ENCODE assay signal across 17 cellular contexts in genomic region chr4:73844352-73844751, GRCh38. TPM values are rescaled to one million over a fixed set of nuclear protein-coding genes. Genes with fewer than 3 reads are reported as not detected.
A peak's percentile ranks its signal among the peaks of the same experiment; 100 is the strongest.
DNase-seq lines count a peak whose midpoint lies in the region; ATAC-seq, FAIRE-seq and TF ChIP-seq lines count a peak whose summit lies in the region.
"Had no signal": no experiment of that assay in that cellular context is flagged by ENCODE, and none has a peak within 500 bp of the region (broad histone marks: within the 10 kb centered on the region; RNA-seq: fewer than 3 reads in every experiment).

No MANE protein-coding gene starts in this region.

- no peak for TF ChIP-seq CTCF in PC-9 (conservative IDR thresholded peaks at IDR 0.05)
- TF ChIP-seq CTCF in endothelial cell of umbilical vein (IDR thresholded peaks at IDR 0.05; ENCODE audit: extremely low read depth in 1 of 2, insufficient read depth in 1 of 2, low read depth in 1 of 2, low read length in 2 of 2): no peak
- TF ChIP-seq CTCF in pancreas (IDR thresholded peaks at IDR 0.05): no peak
- no peak for TF ChIP-seq CTCF in CD4-positive, alpha-beta T cell (IDR thresholded peaks at IDR 0.05)

- H3K79me2 ChIP-seq in PC-9 (ENCODE audit: low read depth): no peaks in the 10 kb centered on the region
- no peaks in the 10 kb centered on the region for H3K79me2 ChIP-seq in endothelial cell of umbilical vein (ENCODE audit: control insufficient read depth, insufficient read depth, low read length)

- 61 to 73% methylated on average over 3 of the region's 3 CpGs for WGBS in pancreas, 2 donors

- no peak for TF ChIP-seq POLR2A in H54 (IDR thresholded peaks at IDR 0.05; ENCODE audit: low read depth, low read length)
- TF ChIP-seq POLR2A in endothelial cell of umbilical vein (IDR thresholded peaks at IDR 0.05; ENCODE audit: low read depth, low read length): no peak
- TF ChIP-seq POLR2A in erythroblast (IDR thresholded peaks at IDR 0.05; ENCODE audit: low read length): no peak

- peaks cover 9% of the 10 kb centered on the region for H3K27me3 Mint-ChIP-seq in CD4-positive, alpha-beta T cell

- no peak overlapping the region for H3K4me3 Mint-ChIP-seq in CD4-positive, alpha-beta T cell
- H3K4me3 Mint-ChIP-seq: activated naive CD8-positive, alpha-beta T cell treated with anti-CD3 and anti-CD28 coated beads for 36 hours; CD8-positive, alpha-beta memory T cell; naive B cell had no signal

- H3K36me3 ChIP-seq in PC-9 (ENCODE audit: low read depth): no peaks in the 10 kb centered on the region
- H3K36me3 ChIP-seq in endothelial cell of umbilical vein (ENCODE audit: control insufficient read depth in 2 of 2, extremely low read depth in 1 of 2, insufficient read depth in 2 of 2, low read length in 2 of 2): no peaks in the 10 kb centered on the region
- H3K36me3 ChIP-seq in pancreas: no peaks in the 10 kb centered on the region
- H3K36me3 ChIP-seq: sigmoid colon, WERI-Rb-1 had no signal

- no peaks in the 10 kb centered on the region for H3F3A ChIP-seq in PC-9 (ENCODE audit: insufficient read depth, low read depth)

- H2AFZ ChIP-seq in PC-9: no peak overlapping the region
- peak overlapping the region; percentile 74 for H2AFZ ChIP-seq in endothelial cell of umbilical vein (ENCODE audit: low read depth, low read length)

- H3K9me1 ChIP-seq in endothelial cell of umbilical vein (replicated peaks; ENCODE audit: control insufficient read depth, extremely low read depth, insufficient read depth, low read length): no peaks in the 10 kb centered on the region

- peak overlapping the region; percentile 16; the same call in 1 of the 2 replicates for H3K4me2 ChIP-seq in PC-9
- H3K4me2 ChIP-seq in endothelial cell of umbilical vein (ENCODE audit: insufficient read depth, low read length): peak overlapping the region; percentile 70

- FAIRE-seq in H54 (lab: Jason Lieb, UNC) (peak; percentile 86), endothelial cell of umbilical vein (lab: Jason Lieb, UNC) (peak; percentile 94), pancreas (lab: Jason Lieb, UNC) (peak; percentile 51)

- no peak for DNase-seq in H54 (ENCODE audit: insufficient read length, low spot score)
- peak in 1 of 2 experiments; percentile 46 for DNase-seq in PC-9
- peak; percentile 57 for DNase-seq in endothelial cell of umbilical vein (ENCODE audit: low read depth, low spot score)
- no peak for DNase-seq in pancreas
- no peak for DNase-seq in NCI-H1436 (lab: John Stamatoyannopoulos, UW)
- no peak for DNase-seq in CD4-positive, alpha-beta T cell
- no peak for DNase-seq in erythroblast (lab: John Stamatoyannopoulos, UW)
- DNase-seq: activated naive CD8-positive, alpha-beta T cell treated with anti-CD3 and anti-CD28 coated beads for 36 hours; CD8-positive, alpha-beta memory T cell; naive B cell; SHP77; sigmoid colon; substantia nigra; WERI-Rb-1 had no signal

- intact Hi-C loops in PC-9 (cut with micrococcal nuclease; ENCODE audit: unreplicated experiment): no loop called here
- intact Hi-C loops in endothelial cell of umbilical vein (cut with micrococcal nuclease): loop anchor here (5.0 kb wide), 1 partner anchor 182 kb away; no protein-coding TSS in a partner anchor
- intact Hi-C loops in pancreas (cut with DNase I): no loop called here
- intact Hi-C loops in CD4-positive, alpha-beta T cell (cut with DNase I, micrococcal nuclease): no loop called here

- dilution Hi-C loops in endothelial cell of umbilical vein (cut with MboI; ENCODE audit: extremely low pct_ligation_motif_present, low sequenced_read_pairs): no loop called here

- H3K27ac ChIP-seq in PC-9: 0 out of 2 replicates have a peak overlapping the region, but pooled peaks have one; percentile 29
- peak overlapping the region; percentile 46 for H3K27ac ChIP-seq in endothelial cell of umbilical vein (ENCODE audit: insufficient read depth, low read depth, low read length)
- H3K27ac ChIP-seq in pancreas: no peak overlapping the region
- no peak overlapping the region for H3K27ac ChIP-seq in CD4-positive, alpha-beta T cell (ENCODE audit: low read depth, low read length)
- H3K27ac ChIP-seq: coronary artery, sigmoid colon, WERI-Rb-1 had no signal

- H3K27ac Mint-ChIP-seq in CD4-positive, alpha-beta T cell: no peak overlapping the region
- H3K27ac Mint-ChIP-seq: activated naive CD8-positive, alpha-beta T cell treated with anti-CD3 and anti-CD28 coated beads for 36 hours; CD8-positive, alpha-beta memory T cell; naive B cell had no signal

- H3K27me3 ChIP-seq in PC-9 (ENCODE audit: insufficient read depth, low read depth) (no peaks in the 10 kb centered on the region), endothelial cell of umbilical vein (ENCODE audit: control insufficient read depth in 2 of 2, insufficient read depth in 2 of 2, low read length in 2 of 2) (no peaks in the 10 kb centered on the region), pancreas (peaks cover 0 to 4% (median 0%) of the 10 kb centered on the region in 4 donors)
- H3K27me3 ChIP-seq in CD4-positive, alpha-beta T cell (ENCODE audit: control insufficient read depth, insufficient read depth, low read length): no peaks in the 10 kb centered on the region
- H3K27me3 ChIP-seq: sigmoid colon had no signal

- H4K20me1 ChIP-seq in PC-9 (ENCODE audit: insufficient read depth) (no peaks in the 10 kb centered on the region), endothelial cell of umbilical vein (replicated peaks; ENCODE audit: control insufficient read depth, extremely low read depth, insufficient read depth, low read length) (no peaks in the 10 kb centered on the region)

- H3K9ac ChIP-seq in endothelial cell of umbilical vein (replicated peaks; ENCODE audit: extremely low read depth, insufficient read depth, low read length): no peak overlapping the region

- no peaks in the 10 kb centered on the region; the same call in 1 of the 2 replicates for H3K4me1 ChIP-seq in PC-9 (replicated peaks; ENCODE audit: insufficient read depth)
- H3K4me1 ChIP-seq in endothelial cell of umbilical vein (ENCODE audit: control insufficient read depth, extremely low read depth, insufficient read depth, low read length): peaks cover 30% of the 10 kb centered on the region
- H3K4me1 ChIP-seq in pancreas: peaks cover 0 to 3% (median under 1%) of the 10 kb centered on the region in 3 donors
- H3K4me1 ChIP-seq: sigmoid colon had no signal

- no peak for ATAC-seq in pancreas
- no peak for ATAC-seq in CD4-positive, alpha-beta T cell (ENCODE audit: poor library complexity)
- ATAC-seq in GM21528 (IDR thresholded peaks at IDR 0.05; ENCODE audit: low FRiP score, unreplicated experiment): no peak
- ATAC-seq: left lobe of liver had no signal

- BruUV-seq in PC-9 (replicated peaks; lab: Mats Ljungman, UMichigan) (no TSS peak), endothelial cell of umbilical vein (replicated peaks; lab: Mats Ljungman, UMichigan) (no TSS peak)

- no peaks in the 10 kb centered on the region for H3K9me2 ChIP-seq in PC-9 (ENCODE audit: insufficient read depth)

- POLR2A ChIA-PET in PC-9 (lab: Charles Lee; ENCODE audit: unreplicated experiment) (no interaction called here), endothelial cell of umbilical vein (lab: Charles Lee) (no interaction called here)
- POLR2A ChIA-PET in CD4-positive, alpha-beta T cell (lab: Charles Lee): no interaction called here

- no peaks in the 10 kb centered on the region for H3K9me3 Mint-ChIP-seq in CD4-positive, alpha-beta T cell
- H3K9me3 Mint-ChIP-seq: activated naive CD8-positive, alpha-beta T cell treated with anti-CD3 and anti-CD28 coated beads for 36 hours had no signal

- CTCF ChIA-PET in PC-9 (lab: Charles Lee): no interaction called here
- CTCF ChIA-PET in endothelial cell of umbilical vein (lab: Charles Lee): interaction anchor here (1.0 to 2.2 kb wide), 8 partner anchors 7 to 114 kb away, joined by 3 to 11 read pairs (median 3); partner anchors contain the start of genes CXCL8 and PF4V1
- CTCF ChIA-PET in CD4-positive, alpha-beta T cell (lab: Charles Lee): no interaction called here

- no peaks in the 10 kb centered on the region for H3K4me1 Mint-ChIP-seq in CD4-positive, alpha-beta T cell (ENCODE audit: low read depth)
- H3K4me1 Mint-ChIP-seq: activated naive CD8-positive, alpha-beta T cell treated with anti-CD3 and anti-CD28 coated beads for 36 hours; CD8-positive, alpha-beta memory T cell; naive B cell had no signal

- H3K9me3 ChIP-seq in PC-9 (ENCODE audit: insufficient read depth, low read depth) (no peaks in the 10 kb centered on the region), endothelial cell of umbilical vein (replicated peaks; ENCODE audit: control insufficient read depth, insufficient read depth, low read length) (no peaks in the 10 kb centered on the region), pancreas (no peaks in the 10 kb centered on the region)
- H3K9me3 ChIP-seq in CD4-positive, alpha-beta T cell (ENCODE audit: control insufficient read depth, low read length): no peaks in the 10 kb centered on the region
- H3K9me3 ChIP-seq: sigmoid colon had no signal

- H3K4me3 ChIP-seq in PC-9 (no peak overlapping the region), endothelial cell of umbilical vein (replicated peaks in 1 of 3; ENCODE audit: insufficient read depth in 1 of 3, low read depth in 1 of 3, low read length in 3 of 3) (no peak overlapping the region), pancreas (no peak overlapping the region)
- H3K4me3 ChIP-seq: coronary artery, sigmoid colon had no signal

- no peaks in the 10 kb centered on the region for H3K36me3 Mint-ChIP-seq in CD4-positive, alpha-beta T cell (ENCODE audit: low read depth)
- H3K36me3 Mint-ChIP-seq: activated naive CD8-positive, alpha-beta T cell treated with anti-CD3 and anti-CD28 coated beads for 36 hours; CD8-positive, alpha-beta memory T cell; naive B cell had no signal

RNA-seq across cellular contexts. Expression of gene CXCL6, which starts 7.9 kb away (rescaled TPM):
- total RNA-seq in PC-9 (2021) (not detected in 2 replicates), endothelial cell of umbilical vein (0.25 and 1.2 TPM in 2 replicates), pancreas (10 to 100 TPM in 2 of 6 donors, 1 to 10 TPM in 1, under 1 TPM in 3; 0.65 to 65.6 (median 1.5) TPM)
- polyA plus RNA-seq in endothelial cell of umbilical vein (0.78 and 0.81 TPM in 2 replicates), pancreas (1 to 10 TPM; 2.0 to 6.4 TPM)
- 0.59 and 1.0 TPM in 2 replicates for polyA plus RNA-seq in endothelial cell of umbilical vein (2011; cell fraction: cytosol; rRNA removed)
- polyA plus RNA-seq in endothelial cell of umbilical vein (2011; cell fraction: nucleus; rRNA removed): 0.32 and 0.43 TPM in 2 replicates
- polyA plus RNA-seq in endothelial cell of umbilical vein (2012): 3.5 and 4.3 TPM in 2 replicates
- 0.19 TPM in 1 of 2 replicates, not detected in the other for polyA minus RNA-seq in endothelial cell of umbilical vein
- not detected for polyA minus RNA-seq in endothelial cell of umbilical vein (2011; cell fraction: cytosol; rRNA and poly(A)+ RNA removed)
- polyA minus RNA-seq in endothelial cell of umbilical vein (2011; cell fraction: nucleus; rRNA and poly(A)+ RNA removed): not detected in 2 replicates
- total RNA-seq in CD4-positive, alpha-beta T cell: not detected
- total RNA-seq: activated naive CD8-positive, alpha-beta T cell treated with anti-CD3 and anti-CD28 coated beads for 36 hours; CD8-positive, alpha-beta memory T cell had no signal
- polyA plus RNA-seq: CD8-positive, alpha-beta memory T cell had no signal

RNA-seq across cellular contexts. Expression of gene PF4V1, which starts 8.7 kb away (rescaled TPM):
- not detected in 2 replicates for total RNA-seq in PC-9 (2021)
- total RNA-seq in endothelial cell of umbilical vein: not detected in 2 replicates
- polyA plus RNA-seq in endothelial cell of umbilical vein: not detected in 2 replicates
- 0.31 TPM in 1 of 2 replicates, not detected in the other for polyA plus RNA-seq in endothelial cell of umbilical vein (2011; cell fraction: cytosol; rRNA removed)
- not detected in 2 replicates for polyA plus RNA-seq in endothelial cell of umbilical vein (2011; cell fraction: nucleus; rRNA removed)
- not detected in 2 replicates for polyA plus RNA-seq in endothelial cell of umbilical vein (2012)
- polyA minus RNA-seq in endothelial cell of umbilical vein: not detected in 2 replicates
- not detected for polyA minus RNA-seq in endothelial cell of umbilical vein (2011; cell fraction: cytosol; rRNA and poly(A)+ RNA removed)
- not detected in 2 replicates for polyA minus RNA-seq in endothelial cell of umbilical vein (2011; cell fraction: nucleus; rRNA and poly(A)+ RNA removed)
- under 1 TPM in 1 of 6 donors, not detected in 5; 0.53 TPM for total RNA-seq in pancreas
- polyA plus RNA-seq in pancreas: not detected
- total RNA-seq in CD4-positive, alpha-beta T cell: not detected
- total RNA-seq: activated naive CD8-positive, alpha-beta T cell treated with anti-CD3 and anti-CD28 coated beads for 36 hours; CD8-positive, alpha-beta memory T cell; left lobe of liver; sigmoid colon had no signal
- polyA plus RNA-seq: CD8-positive, alpha-beta memory T cell; sigmoid colon had no signal

RNA-seq across cellular contexts. Expression of gene CXCL1, which starts 24.8 kb away (rescaled TPM):
- total RNA-seq in PC-9 (2021) (0.33 TPM in 1 of 2 replicates, not detected in the other), endothelial cell of umbilical vein (9.0 and 20.0 TPM in 2 replicates), pancreas (10 to 100 TPM in 2 of 6 donors, 1 to 10 TPM in 4; 2.5 to 35.4 (median 6.3) TPM)
- polyA plus RNA-seq in endothelial cell of umbilical vein (26.7 and 36.0 TPM in 2 replicates), pancreas (10 to 100 TPM; 26.5 to 26.6 TPM)
- 44.6 and 62.9 TPM in 2 replicates for polyA plus RNA-seq in endothelial cell of umbilical vein (2011; cell fraction: cytosol; rRNA removed)
- polyA plus RNA-seq in endothelial cell of umbilical vein (2011; cell fraction: nucleus; rRNA removed): 23.8 and 27.9 TPM in 2 replicates
- polyA plus RNA-seq in endothelial cell of umbilical vein (2012): 44.9 and 91.9 TPM in 2 replicates
- polyA minus RNA-seq in endothelial cell of umbilical vein: 2.7 and 5.6 TPM in 2 replicates
- polyA minus RNA-seq in endothelial cell of umbilical vein (2011; cell fraction: cytosol; rRNA and poly(A)+ RNA removed): not detected
- 4.0 and 6.7 TPM in 2 replicates for polyA minus RNA-seq in endothelial cell of umbilical vein (2011; cell fraction: nucleus; rRNA and poly(A)+ RNA removed)
- not detected for total RNA-seq in CD4-positive, alpha-beta T cell
- total RNA-seq: activated naive CD8-positive, alpha-beta T cell treated with anti-CD3 and anti-CD28 coated beads for 36 hours; CD8-positive, alpha-beta memory T cell had no signal
- polyA plus RNA-seq: CD8-positive, alpha-beta memory T cell had no signal

Comparison
In these comparisons a context has a peak if more than half of its experiments do, and no peak if none do; other contexts are left out.
1. H3K27ac ChIP-seq: peak in PC-9 (single experiment) and endothelial cell of umbilical vein (single experiment); none in pancreas (0 of 4) and CD4-positive, alpha-beta T cell (single experiment).